18 cellular contexts compared by ENCODE assay signal in genomic region chr2:239725551-239725890, GRCh38.
"Had no signal": no experiment of that assay in that cellular context is flagged by ENCODE, and none has a peak within 500 bp of the region (broad histone marks: within the 10 kb centered on the region; RNA-seq: fewer than 3 reads in every experiment).

No MANE protein-coding gene starts in this region.

- H3K27ac ChIP-seq: body of pancreas, left lung, prostate gland, right atrium auricular region had no signal

- H3K36me3 ChIP-seq: left lung, prostate gland, right atrium auricular region had no signal

- FAIRE-seq: colon, frontal cortex, kidney had no signal

- H3K4me3 ChIP-seq: body of pancreas, left lung, prostate gland, right atrium auricular region, skin epidermis had no signal

- ATAC-seq: activated naive CD4-positive, alpha-beta T cell treated with anti-CD3 and anti-CD28 coated beads, Interleukin-2, amount 50 U/mL, for 72 hours; activated T-cell treated with anti-CD3 and anti-CD28 coated beads, Interleukin-2, amount 50 U/mL, for 72 hours; body of pancreas; stimulated activated naive CD8-positive, alpha-beta T cell treated with anti-CD3 and anti-CD28 coated beads, Interleukin-15, amount 100 ng/mL, for 72 hours had no signal

- H3K4me1 ChIP-seq: body of pancreas, left lung, prostate gland, right atrium auricular region had no signal

- H3K9me3 ChIP-seq: body of pancreas, left lung, prostate gland, right atrium auricular region had no signal

- H3K27me3 ChIP-seq: body of pancreas, left lung, right atrium auricular region had no signal

- DNase-seq: activated CD4-positive, alpha-beta T cell treated with anti-CD3 and anti-CD28 coated beads, Interleukin-2, amount 50 U/mL, for 4 hours; activated gamma-delta T cell treated with Interleukin-2 at 50 U/mL for 16 hours; activated T-cell treated with anti-CD3 and anti-CD28 coated beads, Interleukin-2, amount 50 U/mL, for 72 hours; amniotic stem cell; body of pancreas; hypothalamus; kidney; stimulated activated CD4-positive, alpha-beta T cell treated with anti-CD3 and anti-CD28 coated beads, Interleukin-4, amount 100 ng/mL, for 1 hour; stimulated activated naive CD8-positive, alpha-beta T cell treated with anti-CD3 and anti-CD28 coated beads, Interleukin-15, amount 100 ng/mL, for 72 hours; SW 1271; T-helper 2 cell had no signal
